1 cellular context compared by ENCODE assay signal in the genomic region with DNA sequence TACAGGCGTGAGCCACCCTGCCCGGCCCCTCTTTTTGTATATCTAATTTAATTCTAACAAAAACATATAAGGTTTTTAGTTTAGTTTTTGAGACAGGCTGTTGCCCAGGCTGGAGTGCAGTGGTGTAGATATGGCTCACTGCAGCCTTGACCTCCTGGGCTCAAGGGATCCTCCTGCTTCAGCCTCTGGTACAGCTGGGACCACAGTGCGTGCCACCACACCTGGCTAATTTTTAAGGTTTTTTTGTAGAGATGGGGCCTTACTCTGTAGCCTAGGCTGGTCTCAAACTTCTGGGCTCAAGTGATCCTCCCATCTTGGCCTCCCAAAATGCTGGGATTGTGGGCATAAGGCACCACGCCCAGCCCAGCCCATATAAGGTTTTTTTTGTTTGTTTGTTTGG.
TF ChIP-seq lines count a peak whose summit lies in the region.

No MANE protein-coding gene starts in this region.

TF ChIP-seq in GM12878, 131 proteins besides CTCF, POLR2A, EP300 and RAD21:
- TF ChIP-seq BMI1 (IDR thresholded peaks at IDR 0.05; ENCODE audit: borderline replicate concordance) (no peak), POLR2AphosphoS2 (IDR thresholded peaks at IDR 0.05; ENCODE audit: low read depth, low read length) (no peak), CEBPB (IDR thresholded peaks at IDR 0.05; ENCODE audit: borderline replicate concordance in 1 of 2, low read depth in 2 of 2, low read length in 2 of 2) (no peak), TBL1XR1 (IDR thresholded peaks at IDR 0.05; ENCODE audit: low read depth, low read length) (no peak), ZBED1 (IDR thresholded peaks at IDR 0.05; ENCODE audit: borderline replicate concordance) (no peak), JUND (IDR thresholded peaks at IDR 0.05; ENCODE audit: low read depth, low read length) (no peak), NRF1 (conservative IDR thresholded peaks at IDR 0.05; ENCODE audit: low read depth, low read length) (no peak), FOXM1 (IDR thresholded peaks at IDR 0.05; ENCODE audit: low read depth, low read length) (no peak), MTA3 (IDR thresholded peaks at IDR 0.05; ENCODE audit: borderline replicate concordance, low read length) (no peak)
- TF ChIP-seq, protein P1, sequence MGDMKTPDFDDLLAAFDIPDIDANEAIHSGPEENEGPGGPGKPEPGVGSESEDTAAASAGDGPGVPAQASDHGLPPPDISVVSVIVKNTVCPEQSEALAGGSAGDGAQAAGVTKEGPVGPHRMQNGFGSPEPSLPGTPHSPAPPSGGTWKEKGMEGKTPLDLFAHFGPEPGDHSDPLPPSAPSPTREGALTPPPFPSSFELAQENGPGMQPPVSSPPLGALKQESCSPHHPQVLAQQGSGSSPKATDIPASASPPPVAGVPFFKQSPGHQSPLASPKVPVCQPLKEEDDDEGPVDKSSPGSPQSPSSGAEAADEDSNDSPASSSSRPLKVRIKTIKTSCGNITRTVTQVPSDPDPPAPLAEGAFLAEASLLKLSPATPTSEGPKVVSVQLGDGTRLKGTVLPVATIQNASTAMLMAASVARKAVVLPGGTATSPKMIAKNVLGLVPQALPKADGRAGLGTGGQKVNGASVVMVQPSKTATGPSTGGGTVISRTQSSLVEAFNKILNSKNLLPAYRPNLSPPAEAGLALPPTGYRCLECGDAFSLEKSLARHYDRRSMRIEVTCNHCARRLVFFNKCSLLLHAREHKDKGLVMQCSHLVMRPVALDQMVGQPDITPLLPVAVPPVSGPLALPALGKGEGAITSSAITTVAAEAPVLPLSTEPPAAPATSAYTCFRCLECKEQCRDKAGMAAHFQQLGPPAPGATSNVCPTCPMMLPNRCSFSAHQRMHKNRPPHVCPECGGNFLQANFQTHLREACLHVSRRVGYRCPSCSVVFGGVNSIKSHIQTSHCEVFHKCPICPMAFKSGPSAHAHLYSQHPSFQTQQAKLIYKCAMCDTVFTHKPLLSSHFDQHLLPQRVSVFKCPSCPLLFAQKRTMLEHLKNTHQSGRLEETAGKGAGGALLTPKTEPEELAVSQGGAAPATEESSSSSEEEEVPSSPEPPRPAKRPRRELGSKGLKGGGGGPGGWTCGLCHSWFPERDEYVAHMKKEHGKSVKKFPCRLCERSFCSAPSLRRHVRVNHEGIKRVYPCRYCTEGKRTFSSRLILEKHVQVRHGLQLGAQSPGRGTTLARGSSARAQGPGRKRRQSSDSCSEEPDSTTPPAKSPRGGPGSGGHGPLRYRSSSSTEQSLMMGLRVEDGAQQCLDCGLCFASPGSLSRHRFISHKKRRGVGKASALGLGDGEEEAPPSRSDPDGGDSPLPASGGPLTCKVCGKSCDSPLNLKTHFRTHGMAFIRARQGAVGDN (IDR thresholded peaks at IDR 0.05) = no peak
- TF ChIP-seq, protein P2, sequence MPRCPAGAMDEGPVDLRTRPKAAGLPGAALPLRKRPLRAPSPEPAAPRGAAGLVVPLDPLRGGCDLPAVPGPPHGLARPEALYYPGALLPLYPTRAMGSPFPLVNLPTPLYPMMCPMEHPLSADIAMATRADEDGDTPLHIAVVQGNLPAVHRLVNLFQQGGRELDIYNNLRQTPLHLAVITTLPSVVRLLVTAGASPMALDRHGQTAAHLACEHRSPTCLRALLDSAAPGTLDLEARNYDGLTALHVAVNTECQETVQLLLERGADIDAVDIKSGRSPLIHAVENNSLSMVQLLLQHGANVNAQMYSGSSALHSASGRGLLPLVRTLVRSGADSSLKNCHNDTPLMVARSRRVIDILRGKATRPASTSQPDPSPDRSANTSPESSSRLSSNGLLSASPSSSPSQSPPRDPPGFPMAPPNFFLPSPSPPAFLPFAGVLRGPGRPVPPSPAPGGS (IDR thresholded peaks at IDR 0.05; ENCODE audit: borderline replicate concordance, insufficient read depth, low read depth, low read length, poor library complexity, severe bottlenecking) = no peak
